ENCODE assay signal across 1 cellular context in the genomic region with DNA sequence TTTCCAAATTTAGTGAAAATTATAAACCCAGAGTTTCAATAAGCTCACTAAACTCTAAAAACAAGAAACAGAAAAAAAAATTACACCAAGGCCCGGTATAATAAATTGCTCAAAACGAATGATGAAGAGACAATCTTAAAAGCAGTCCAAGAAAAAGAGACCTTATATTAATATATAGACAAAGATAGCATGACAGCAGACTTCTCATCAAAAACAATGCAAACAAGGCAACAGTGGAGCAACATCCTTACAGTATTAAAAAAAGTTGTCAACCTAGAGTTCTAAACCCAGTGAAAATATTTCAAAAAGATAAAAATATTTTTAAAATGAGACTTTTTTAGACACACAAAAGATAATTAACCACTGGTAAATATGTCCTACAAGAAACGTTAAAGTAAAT.
TF ChIP-seq lines count a peak whose summit lies in the region.

No MANE protein-coding gene starts in this region.

TF ChIP-seq in K562, 482 proteins besides CTCF, POLR2A, EP300 and RAD21:
- TF ChIP-seq, protein P1, sequence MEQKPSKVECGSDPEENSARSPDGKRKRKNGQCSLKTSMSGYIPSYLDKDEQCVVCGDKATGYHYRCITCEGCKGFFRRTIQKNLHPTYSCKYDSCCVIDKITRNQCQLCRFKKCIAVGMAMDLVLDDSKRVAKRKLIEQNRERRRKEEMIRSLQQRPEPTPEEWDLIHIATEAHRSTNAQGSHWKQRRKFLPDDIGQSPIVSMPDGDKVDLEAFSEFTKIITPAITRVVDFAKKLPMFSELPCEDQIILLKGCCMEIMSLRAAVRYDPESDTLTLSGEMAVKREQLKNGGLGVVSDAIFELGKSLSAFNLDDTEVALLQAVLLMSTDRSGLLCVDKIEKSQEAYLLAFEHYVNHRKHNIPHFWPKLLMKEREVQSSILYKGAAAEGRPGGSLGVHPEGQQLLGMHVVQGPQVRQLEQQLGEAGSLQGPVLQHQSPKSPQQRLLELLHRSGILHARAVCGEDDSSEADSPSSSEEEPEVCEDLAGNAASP (IDR thresholded peaks at IDR 0.05) = no peak
- TF ChIP-seq TRIM24 (IDR thresholded peaks at IDR 0.05) = 0 out of 4 replicates have a peak, but pooled peaks of 1 of the 2 experiments have one; percentile 10
- peak in 1 of 2 experiments; percentile 80; a peak in 2 of 3 replicates for TF ChIP-seq CBX3 (IDR thresholded peaks at IDR 0.05; ENCODE audit: borderline replicate concordance in 1 of 2, low read length in 2 of 2)
- no peak for TF ChIP-seq ZNF282 (CRISPR knock-in tag; IDR thresholded peaks at IDR 0.05)
- TF ChIP-seq, protein P2, sequence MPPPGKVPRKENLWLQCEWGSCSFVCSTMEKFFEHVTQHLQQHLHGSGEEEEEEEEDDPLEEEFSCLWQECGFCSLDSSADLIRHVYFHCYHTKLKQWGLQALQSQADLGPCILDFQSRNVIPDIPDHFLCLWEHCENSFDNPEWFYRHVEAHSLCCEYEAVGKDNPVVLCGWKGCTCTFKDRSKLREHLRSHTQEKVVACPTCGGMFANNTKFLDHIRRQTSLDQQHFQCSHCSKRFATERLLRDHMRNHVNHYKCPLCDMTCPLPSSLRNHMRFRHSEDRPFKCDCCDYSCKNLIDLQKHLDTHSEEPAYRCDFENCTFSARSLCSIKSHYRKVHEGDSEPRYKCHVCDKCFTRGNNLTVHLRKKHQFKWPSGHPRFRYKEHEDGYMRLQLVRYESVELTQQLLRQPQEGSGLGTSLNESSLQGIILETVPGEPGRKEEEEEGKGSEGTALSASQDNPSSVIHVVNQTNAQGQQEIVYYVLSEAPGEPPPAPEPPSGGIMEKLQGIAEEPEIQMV (tag; conservative IDR thresholded peaks at IDR 0.05; ENCODE audit: low read depth) = no peak
- TF ChIP-seq MBD2 (IDR thresholded peaks at IDR 0.05; ENCODE audit: borderline replicate concordance, low read depth) = no peak
- peak; percentile 76 for TF ChIP-seq TRIM28 (IDR thresholded peaks at IDR 0.05)
- no peak for TF ChIP-seq NEUROD1 (IDR thresholded peaks at IDR 0.05; ENCODE audit: borderline replicate concordance, low read depth, low read length, partially characterized antibody)
- peak; percentile 71 for TF ChIP-seq CBX5 (IDR thresholded peaks at IDR 0.05; ENCODE audit: borderline replicate concordance, low read depth)
- TF ChIP-seq, protein P3, sequence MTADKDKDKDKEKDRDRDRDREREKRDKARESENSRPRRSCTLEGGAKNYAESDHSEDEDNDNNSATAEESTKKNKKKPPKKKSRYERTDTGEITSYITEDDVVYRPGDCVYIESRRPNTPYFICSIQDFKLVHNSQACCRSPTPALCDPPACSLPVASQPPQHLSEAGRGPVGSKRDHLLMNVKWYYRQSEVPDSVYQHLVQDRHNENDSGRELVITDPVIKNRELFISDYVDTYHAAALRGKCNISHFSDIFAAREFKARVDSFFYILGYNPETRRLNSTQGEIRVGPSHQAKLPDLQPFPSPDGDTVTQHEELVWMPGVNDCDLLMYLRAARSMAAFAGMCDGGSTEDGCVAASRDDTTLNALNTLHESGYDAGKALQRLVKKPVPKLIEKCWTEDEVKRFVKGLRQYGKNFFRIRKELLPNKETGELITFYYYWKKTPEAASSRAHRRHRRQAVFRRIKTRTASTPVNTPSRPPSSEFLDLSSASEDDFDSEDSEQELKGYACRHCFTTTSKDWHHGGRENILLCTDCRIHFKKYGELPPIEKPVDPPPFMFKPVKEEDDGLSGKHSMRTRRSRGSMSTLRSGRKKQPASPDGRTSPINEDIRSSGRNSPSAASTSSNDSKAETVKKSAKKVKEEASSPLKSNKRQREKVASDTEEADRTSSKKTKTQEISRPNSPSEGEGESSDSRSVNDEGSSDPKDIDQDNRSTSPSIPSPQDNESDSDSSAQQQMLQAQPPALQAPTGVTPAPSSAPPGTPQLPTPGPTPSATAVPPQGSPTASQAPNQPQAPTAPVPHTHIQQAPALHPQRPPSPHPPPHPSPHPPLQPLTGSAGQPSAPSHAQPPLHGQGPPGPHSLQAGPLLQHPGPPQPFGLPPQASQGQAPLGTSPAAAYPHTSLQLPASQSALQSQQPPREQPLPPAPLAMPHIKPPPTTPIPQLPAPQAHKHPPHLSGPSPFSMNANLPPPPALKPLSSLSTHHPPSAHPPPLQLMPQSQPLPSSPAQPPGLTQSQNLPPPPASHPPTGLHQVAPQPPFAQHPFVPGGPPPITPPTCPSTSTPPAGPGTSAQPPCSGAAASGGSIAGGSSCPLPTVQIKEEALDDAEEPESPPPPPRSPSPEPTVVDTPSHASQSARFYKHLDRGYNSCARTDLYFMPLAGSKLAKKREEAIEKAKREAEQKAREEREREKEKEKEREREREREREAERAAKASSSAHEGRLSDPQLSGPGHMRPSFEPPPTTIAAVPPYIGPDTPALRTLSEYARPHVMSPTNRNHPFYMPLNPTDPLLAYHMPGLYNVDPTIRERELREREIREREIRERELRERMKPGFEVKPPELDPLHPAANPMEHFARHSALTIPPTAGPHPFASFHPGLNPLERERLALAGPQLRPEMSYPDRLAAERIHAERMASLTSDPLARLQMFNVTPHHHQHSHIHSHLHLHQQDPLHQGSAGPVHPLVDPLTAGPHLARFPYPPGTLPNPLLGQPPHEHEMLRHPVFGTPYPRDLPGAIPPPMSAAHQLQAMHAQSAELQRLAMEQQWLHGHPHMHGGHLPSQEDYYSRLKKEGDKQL (CRISPR knock-in tag; IDR thresholded peaks at IDR 0.05; ENCODE audit: borderline replicate concordance) = no peak
- TF ChIP-seq STAG1 (CRISPR knock-in tag; IDR thresholded peaks at IDR 0.05; ENCODE audit: borderline replicate concordance) = no peak
- peak; percentile 19; the same call in 1 of the 2 replicates for TF ChIP-seq MAFG (tag; conservative IDR thresholded peaks at IDR 0.05)
- no peak for TF ChIP-seq SMC3 (conservative IDR thresholded peaks at IDR 0.05; ENCODE audit: insufficient read depth, low read depth, low read length)
- TF ChIP-seq CXXC5 (CRISPR knock-in tag; IDR thresholded peaks at IDR 0.05) = no peak
- TF ChIP-seq MEF2D (tag; conservative IDR thresholded peaks at IDR 0.05; ENCODE audit: low read depth) = no peak
- TF ChIP-seq MCM5 (IDR thresholded peaks at IDR 0.05; ENCODE audit: low read depth) = no peak
- TF ChIP-seq, protein P4, sequence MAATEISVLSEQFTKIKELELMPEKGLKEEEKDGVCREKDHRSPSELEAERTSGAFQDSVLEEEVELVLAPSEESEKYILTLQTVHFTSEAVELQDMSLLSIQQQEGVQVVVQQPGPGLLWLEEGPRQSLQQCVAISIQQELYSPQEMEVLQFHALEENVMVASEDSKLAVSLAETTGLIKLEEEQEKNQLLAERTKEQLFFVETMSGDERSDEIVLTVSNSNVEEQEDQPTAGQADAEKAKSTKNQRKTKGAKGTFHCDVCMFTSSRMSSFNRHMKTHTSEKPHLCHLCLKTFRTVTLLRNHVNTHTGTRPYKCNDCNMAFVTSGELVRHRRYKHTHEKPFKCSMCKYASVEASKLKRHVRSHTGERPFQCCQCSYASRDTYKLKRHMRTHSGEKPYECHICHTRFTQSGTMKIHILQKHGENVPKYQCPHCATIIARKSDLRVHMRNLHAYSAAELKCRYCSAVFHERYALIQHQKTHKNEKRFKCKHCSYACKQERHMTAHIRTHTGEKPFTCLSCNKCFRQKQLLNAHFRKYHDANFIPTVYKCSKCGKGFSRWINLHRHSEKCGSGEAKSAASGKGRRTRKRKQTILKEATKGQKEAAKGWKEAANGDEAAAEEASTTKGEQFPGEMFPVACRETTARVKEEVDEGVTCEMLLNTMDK (IDR thresholded peaks at IDR 0.05; ENCODE audit: borderline replicate concordance, insufficient read depth, low read depth, low read length, poor library complexity, severe bottlenecking) = no peak
TF ChIP-seq in K562: peak in this region for 5.
